In the genomic region with DNA sequence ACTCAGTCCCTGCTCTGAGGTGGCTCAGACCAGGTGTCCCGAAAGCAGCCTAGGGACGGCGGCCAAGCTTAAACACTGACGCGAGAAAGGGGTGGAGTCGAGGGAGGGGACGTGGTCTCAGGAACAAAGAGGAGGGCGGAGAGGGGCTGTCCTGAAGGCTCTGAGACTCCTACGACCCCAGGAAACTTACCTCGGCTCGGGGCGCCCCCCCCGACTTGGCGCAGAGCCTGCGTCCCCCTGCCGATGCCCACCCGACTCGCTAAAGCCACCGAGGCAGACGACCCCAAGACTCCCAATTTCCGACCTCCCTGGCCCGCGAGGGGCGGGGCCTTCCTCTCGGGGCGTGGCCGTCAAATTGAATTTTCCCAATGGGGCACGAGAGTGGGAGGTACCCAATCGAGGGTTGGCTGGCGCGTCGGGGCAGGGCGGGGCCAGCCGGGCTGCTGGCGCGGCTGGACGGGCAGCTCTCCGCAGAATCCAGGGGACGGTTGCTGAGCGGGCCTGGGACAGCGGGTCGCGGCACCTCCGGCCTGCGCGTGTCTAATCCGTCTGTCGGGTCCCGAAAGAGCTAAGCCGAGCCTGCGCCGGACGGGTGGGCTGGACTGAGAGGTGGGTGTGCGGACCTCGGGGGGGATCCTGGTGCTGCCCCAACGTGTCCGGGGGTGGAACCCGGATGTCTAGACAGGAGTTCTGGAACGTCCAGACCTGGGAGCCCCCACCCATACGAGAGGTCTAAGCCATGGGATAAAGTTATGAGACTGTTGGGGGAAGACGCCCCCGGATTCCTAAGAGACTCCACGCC, we compare ENCODE assay signal across 8 cellular contexts. TPM values are rescaled to one million over a fixed set of nuclear protein-coding genes. Genes with fewer than 3 reads are reported as not detected.
DNase-seq lines count a peak whose midpoint lies in the region; ATAC-seq and TF ChIP-seq lines count a peak whose summit lies in the region.

SMTN (plus strand) TSS at position 471 of the 802 bp plus-strand sequence. CDS start 1,941 bp downstream, outside the sequence.

- no peak for TF ChIP-seq CTCF in CD4-positive, alpha-beta T cell (IDR thresholded peaks at IDR 0.05)
- no peak for TF ChIP-seq CTCF in endodermal cell (conservative IDR thresholded peaks at IDR 0.05)

- H3K9ac ChIP-seq in endodermal cell (ENCODE audit: extremely low read depth, low read length, poor library complexity, severe bottlenecking) = peak within 1 kb of the TSS; percentile 96

- peak within 1 kb of the TSS; percentile 90 for H3K4me3 Mint-ChIP-seq in CD4-positive, alpha-beta T cell
- peak within 1 kb of the TSS; percentile 84 for H3K4me3 Mint-ChIP-seq in endodermal cell

- H3K27ac ChIP-seq in CD4-positive, alpha-beta T cell (ENCODE audit: low read depth, low read length) = no peak within 1 kb of the TSS
- H3K27ac ChIP-seq in endodermal cell (ENCODE audit: low read depth, low read length) = peak within 1 kb of the TSS; percentile 97
- peak within 1 kb of the TSS; percentile 93 for H3K27ac ChIP-seq in mesodermal cell (ENCODE audit: low read depth, low read length, severe bottlenecking)

- H3K9me3 Mint-ChIP-seq in CD4-positive, alpha-beta T cell = no peaks in the 10 kb centered on the region
- no peaks in the 10 kb centered on the region for H3K9me3 Mint-ChIP-seq in endodermal cell

- H3K9me3 ChIP-seq in CD4-positive, alpha-beta T cell (ENCODE audit: control insufficient read depth, low read length) = no peaks in the 10 kb centered on the region
- no peaks in the 10 kb centered on the region for H3K9me3 ChIP-seq in endodermal cell (ENCODE audit: control insufficient read depth, low read length)
- H3K9me3 ChIP-seq in mesodermal cell (ENCODE audit: control insufficient read depth, low read length) = no peaks in the 10 kb centered on the region

- peak; percentile 74 to 89 (median 82) for DNase-seq in CD4-positive, alpha-beta T cell
- DNase-seq in HPDE6-E6E7 (ENCODE audit: extremely low spot score) (peak; percentile 92), NOMO-1 treated with dmso at 0.1 percent for 144 hours (lab: John Stamatoyannopoulos, UW; ENCODE audit: unreplicated experiment) (peak; percentile 80), endodermal cell (peak; percentile 98)
- peak; percentile 60 for DNase-seq in activated CD8-positive, alpha-beta memory T cell treated with anti-CD3 and anti-CD28 coated beads, Interleukin-2, amount 50 U/mL, for 1 hour (ENCODE audit: extremely low read depth)
- peak; percentile 68 for DNase-seq in stimulated activated CD8-positive, alpha-beta memory T cell treated with anti-CD3 and anti-CD28 coated beads, Interleukin-15, amount 100 ng/mL, for 24 hours (ENCODE audit: low read depth)

- no peak within 1 kb of the TSS for H3K27ac Mint-ChIP-seq in CD4-positive, alpha-beta T cell
- peak within 1 kb of the TSS; percentile 100 for H3K27ac Mint-ChIP-seq in endodermal cell

- peaks cover 33% of the 10 kb centered on the region for H3K4me1 Mint-ChIP-seq in CD4-positive, alpha-beta T cell (ENCODE audit: low read depth)
- H3K4me1 Mint-ChIP-seq in endodermal cell = peaks cover 32% of the 10 kb centered on the region

- H3K27me3 Mint-ChIP-seq in CD4-positive, alpha-beta T cell = no peaks in the 10 kb centered on the region
- peaks cover 2% of the 10 kb centered on the region for H3K27me3 Mint-ChIP-seq in endodermal cell (ENCODE audit: insufficient read depth)

- intact Hi-C loops in CD4-positive, alpha-beta T cell (cut with DNase I, micrococcal nuclease) = loop anchor here (5.0 to 10.0 kb wide), 3 partner anchors 76 to 416 kb away; partner anchors contain the start of gene DUSP18 (in 1 of the 2)

- H3K27me3 ChIP-seq in CD4-positive, alpha-beta T cell (ENCODE audit: control insufficient read depth, insufficient read depth, low read length) = no peaks in the 10 kb centered on the region
- H3K27me3 ChIP-seq in endodermal cell (ENCODE audit: control insufficient read depth, insufficient read depth, low read length, poor library complexity, severe bottlenecking) = no peaks in the 10 kb centered on the region

- no peaks in the 10 kb centered on the region for H3K36me3 ChIP-seq in endodermal cell (ENCODE audit: control insufficient read depth, insufficient read depth, low read length)
- peaks cover 13% of the 10 kb centered on the region for H3K36me3 ChIP-seq in mesodermal cell (ENCODE audit: control insufficient read depth, insufficient read depth, low read length)

- CTCF ChIA-PET in CD4-positive, alpha-beta T cell (lab: Charles Lee) = interaction anchor here (3.4 kb wide), 1 partner anchor 27 kb away, joined by 11 read pairs; the partner anchor contains the start of gene SELENOM

- 0 to 1% methylated on average over 33 to 63 of the region's 63 CpGs for WGBS in endodermal cell (ENCODE audit: insufficient coverage in 1 of 2, insufficient read length in 1 of 2), 2 experiments
- WGBS in mesodermal cell (ENCODE audit: insufficient coverage in 2 of 2), 2 experiments = 1% methylated on average over 36 to 53 of the region's 63 CpGs

- POLR2A ChIA-PET in CD4-positive, alpha-beta T cell (lab: Charles Lee) = interaction anchor here (1.1 to 1.8 kb wide), 6 partner anchors 27 to 446 kb away, joined by 3 to 7 read pairs (median 4); partner anchors contain the start of genes MORC2, PATZ1, SELENOM and TUG1

- peak; percentile 69 for ATAC-seq in CD4-positive, alpha-beta T cell (ENCODE audit: poor library complexity)
- ATAC-seq in GM19452 (IDR thresholded peaks at IDR 0.05; ENCODE audit: unreplicated experiment) = peak; percentile 55

- H3K4me3 ChIP-seq in endodermal cell (ENCODE audit: low read length) = peak within 1 kb of the TSS; percentile 82
- H3K4me3 ChIP-seq in mesodermal cell (ENCODE audit: extremely low read depth, insufficient read depth, low read length, poor library complexity, severe bottlenecking) = peak within 1 kb of the TSS; percentile 60

- H3K4me1 ChIP-seq in endodermal cell (ENCODE audit: control insufficient read depth, insufficient read depth, low read length) (peaks cover 13% of the 10 kb centered on the region), mesodermal cell (ENCODE audit: control insufficient read depth, insufficient read depth, low read length, poor library complexity, severe bottlenecking) (peaks cover 24% of the 10 kb centered on the region)

- H3K36me3 Mint-ChIP-seq in CD4-positive, alpha-beta T cell (ENCODE audit: low read depth) = no peaks in the 10 kb centered on the region
- H3K36me3 Mint-ChIP-seq in endodermal cell (ENCODE audit: low read depth) = no peaks in the 10 kb centered on the region

RNA-seq across cellular contexts. Expression of gene SMTN, which starts in this region (rescaled TPM):
- 1 to 10 TPM; 2.9 TPM for total RNA-seq in CD4-positive, alpha-beta T cell
- 10 to 100 TPM; 23.6 to 35.8 TPM for total RNA-seq in endodermal cell
- 31.8 TPM for polyA plus RNA-seq in endodermal cell (2013, experiment 1 of 2)
- 25.8 TPM for polyA plus RNA-seq in endodermal cell (2013, experiment 2 of 2)
- polyA plus RNA-seq in mesodermal cell (2013, experiment 1 of 2) = 77.2 TPM
- polyA plus RNA-seq in mesodermal cell (2013, experiment 2 of 2) = 67.7 TPM

Comparison
In these comparisons a context has a peak if more than half of its experiments do, and no peak if none do; other contexts are left out.
1. RNA of gene SMTN (total RNA-seq): 23.6 to 35.8 TPM in endodermal cell; 2.9 TPM in CD4-positive, alpha-beta T cell; every median in the first group is over 4 times any median in the second.
2. Peak in every context shown above with its lines, with median percentiles within 50 percentile points of each other: DNase-seq.